ENCODE assay signal across 8 cellular contexts in the genomic region with DNA sequence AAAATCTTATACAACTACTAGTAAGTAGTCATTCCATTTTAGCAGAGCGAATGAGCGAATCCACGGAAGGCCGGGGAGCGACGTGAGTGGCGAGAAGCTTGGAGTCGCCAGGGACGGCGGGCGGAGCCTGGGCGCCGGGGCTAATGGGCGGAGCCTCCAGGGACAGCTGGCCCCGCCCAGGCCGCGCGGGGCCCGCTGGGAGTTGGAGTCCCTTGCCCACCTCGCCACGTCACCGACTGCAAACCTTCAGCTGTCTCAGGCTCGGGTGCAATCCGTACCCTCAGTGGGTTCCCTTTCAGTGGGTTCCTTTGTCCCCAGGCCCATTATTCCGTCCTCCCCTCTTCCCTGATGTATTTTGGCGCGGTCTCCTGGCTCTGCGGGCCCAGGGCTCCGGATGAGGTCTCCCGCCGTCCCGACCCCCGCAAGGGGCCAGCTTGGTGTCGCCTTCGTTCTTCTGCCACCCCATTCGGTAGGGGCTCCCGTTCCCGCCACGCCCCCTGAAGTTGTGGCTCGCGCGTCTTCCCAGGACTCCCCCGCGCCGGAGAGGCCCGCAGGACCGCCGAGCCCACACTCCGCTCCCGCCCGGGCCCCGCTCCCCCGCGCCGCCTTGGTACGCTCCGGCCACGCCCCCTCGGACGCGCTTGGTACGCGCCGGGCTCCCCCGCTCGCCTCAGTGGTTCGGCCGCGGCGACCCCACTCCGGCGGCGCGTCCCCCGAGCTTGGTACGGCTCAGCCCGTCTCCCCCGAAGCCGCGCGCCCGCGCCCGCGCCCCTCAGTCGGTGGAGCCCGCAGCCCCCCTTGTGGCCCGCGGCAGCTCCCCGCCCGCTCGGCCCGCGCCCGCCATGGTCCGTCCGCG. TPM values are rescaled to one million over a fixed set of nuclear protein-coding genes. Genes with fewer than 3 reads are reported as not detected.
A peak's percentile ranks its signal among the peaks of the same experiment; 100 is the strongest.
DNase-seq lines count a peak whose midpoint lies in the region; ATAC-seq, FAIRE-seq and TF ChIP-seq lines count a peak whose summit lies in the region.

A gene (plus strand): TSS at position 673 of the 856 bp plus-strand sequence.

- peak; percentile 77 for ATAC-seq in GM18498 (IDR thresholded peaks at IDR 0.05; ENCODE audit: unreplicated experiment)
- peak; percentile 63 for ATAC-seq in HG02973 (IDR thresholded peaks at IDR 0.05; ENCODE audit: unreplicated experiment)
- no peak for ATAC-seq in HG02884 (IDR thresholded peaks at IDR 0.05; ENCODE audit: unreplicated experiment)

- H3K9me2 ChIP-seq in hepatocyte (replicated peaks; ENCODE audit: insufficient read depth) = no peaks in the 10 kb centered on the region

- H3K79me2 ChIP-seq in astrocyte (ENCODE audit: insufficient read depth, low read length) (peaks cover 50% of the 10 kb centered on the region), hepatocyte (peaks cover 62% of the 10 kb centered on the region)

- WGBS in hepatocyte (ENCODE audit: low lambda C conversion rate, missing lambda C conversion rate) = 2% methylated on average over 42 of the region's 98 CpGs

- H3K27ac ChIP-seq in astrocyte (ENCODE audit: low read depth, low read length) (peak within 1 kb of the TSS; percentile 97), hepatocyte (peak within 1 kb of the TSS; percentile 100)

- peak within 1 kb of the TSS; percentile 93 for H3K4me2 ChIP-seq in astrocyte (ENCODE audit: low read length)
- peak within 1 kb of the TSS; percentile 99 for H3K4me2 ChIP-seq in hepatocyte

- H3K36me3 ChIP-seq in astrocyte (ENCODE audit: insufficient read depth, low read length) (no peaks in the 10 kb centered on the region), hepatocyte (replicated peaks; ENCODE audit: insufficient read depth, low read depth) (peaks cover 5% of the 10 kb centered on the region)

- DNase-seq in NCI-H2029 (lab: John Stamatoyannopoulos, UW) (peak; percentile 91), T-helper 22 cell (ENCODE audit: low read depth) (peak; percentile 76), astrocyte (ENCODE audit: low read depth) (peak; percentile 75), hepatocyte (ENCODE audit: low spot score) (peak; percentile 97), retina (peak; percentile 98)

- H3K36me3 Mint-ChIP-seq in astrocyte (ENCODE audit: low read depth, unreplicated experiment) = peaks cover 19% of the 10 kb centered on the region

- peak within 1 kb of the TSS; percentile 75 for H3K4me3 ChIP-seq in astrocyte (ENCODE audit: insufficient read depth, low read depth, low read length)
- peak within 1 kb of the TSS; percentile 66 for H3K4me3 ChIP-seq in hepatocyte

- H3K27ac Mint-ChIP-seq in astrocyte (ENCODE audit: unreplicated experiment) = peak within 1 kb of the TSS; percentile 92

- no peaks in the 10 kb centered on the region for H3K27me3 Mint-ChIP-seq in astrocyte (ENCODE audit: low read depth, unreplicated experiment)

- H3K27me3 ChIP-seq in astrocyte (ENCODE audit: insufficient read depth, low read length) = no peaks in the 10 kb centered on the region
- H3K27me3 ChIP-seq in hepatocyte = no peaks in the 10 kb centered on the region

- no peak for TF ChIP-seq CTCF in astrocyte (IDR thresholded peaks at IDR 0.05; ENCODE audit: insufficient read depth, low read depth, low read length)
- TF ChIP-seq CTCF in hepatocyte (IDR thresholded peaks at IDR 0.05; ENCODE audit: poor library complexity) = no peak

- H4K20me1 ChIP-seq in astrocyte (ENCODE audit: insufficient read depth, low read length) = peaks cover 55% of the 10 kb centered on the region
- H4K20me1 ChIP-seq in hepatocyte (ENCODE audit: insufficient read depth, poor library complexity, severe bottlenecking) = peaks cover 41% of the 10 kb centered on the region

- H3K4me3 Mint-ChIP-seq in astrocyte (ENCODE audit: unreplicated experiment) = peak within 1 kb of the TSS; percentile 93

- H3K9me3 Mint-ChIP-seq in astrocyte (ENCODE audit: unreplicated experiment) = peaks cover 13% of the 10 kb centered on the region

- peak within 1 kb of the TSS; percentile 80 for H2AFZ ChIP-seq in astrocyte (ENCODE audit: low read depth, low read length)
- peak within 1 kb of the TSS; percentile 64 for H2AFZ ChIP-seq in hepatocyte

- H3K4me1 ChIP-seq in astrocyte (ENCODE audit: insufficient read depth, low read length) (peaks cover 28% of the 10 kb centered on the region), hepatocyte (ENCODE audit: insufficient read depth) (peaks cover 12% of the 10 kb centered on the region)

- H3K4me1 Mint-ChIP-seq in astrocyte (ENCODE audit: low read depth, unreplicated experiment) = peaks cover 24% of the 10 kb centered on the region

- no peak for FAIRE-seq in astrocyte (lab: Jason Lieb, UNC)

- H3K9ac ChIP-seq in astrocyte (ENCODE audit: low read length) = peak within 1 kb of the TSS; percentile 99

- no peaks in the 10 kb centered on the region for H3K9me3 ChIP-seq in astrocyte (ENCODE audit: insufficient read depth, low read depth, low read length)
- no peaks in the 10 kb centered on the region for H3K9me3 ChIP-seq in hepatocyte (ENCODE audit: low read depth)

RNA-seq across cellular contexts. Expression of the gene that starts here (rescaled TPM):
- total RNA-seq in astrocyte (162 and 172 TPM in 2 replicates), hepatocyte (76.4 and 114 TPM in 2 replicates)
- 294 and 305 TPM in 2 replicates for polyA plus RNA-seq in hepatocyte
